In genomic region chr5:64315778-64316177, GRCh38 we compare ENCODE assay signal across 30 cellular contexts.
"Had no signal": no experiment of that assay in that cellular context is flagged by ENCODE, and none has a peak within 500 bp of the region (broad histone marks: within the 10 kb centered on the region; RNA-seq: fewer than 3 reads in every experiment).

No MANE protein-coding gene starts in this region.

- H3K27me3 ChIP-seq: ascending aorta, SJCRH30 had no signal

- H3K9me2 ChIP-seq: SK-N-SH had no signal

- H3K36me3 ChIP-seq: ascending aorta, SJCRH30, WERI-Rb-1 had no signal

- H3K4me3 Mint-ChIP-seq: activated CD8-positive, alpha-beta T cell treated with anti-CD3 and anti-CD28 coated beads for 36 hours; activated naive CD8-positive, alpha-beta T cell treated with anti-CD3 and anti-CD28 coated beads, Interleukin-2, amount 50 U/mL, for 24 hours; central memory CD8-positive, alpha-beta T cell had no signal

- H3K27me3 Mint-ChIP-seq: activated CD8-positive, alpha-beta T cell treated with anti-CD3 and anti-CD28 coated beads for 36 hours; activated naive CD8-positive, alpha-beta T cell treated with anti-CD3 and anti-CD28 coated beads, Interleukin-2, amount 50 U/mL, for 24 hours; central memory CD8-positive, alpha-beta T cell had no signal

- H3K27ac ChIP-seq: ascending aorta, SJCRH30, WERI-Rb-1 had no signal

- H3K4me2 ChIP-seq: SK-N-SH had no signal

- H3K36me3 Mint-ChIP-seq: activated naive CD4-positive, alpha-beta T cell treated with anti-CD3 and anti-CD28 coated beads, Interleukin-2, amount 50 U/mL, for 72 hours had no signal

- H3K9me3 ChIP-seq: ascending aorta, SJCRH30, SK-N-SH had no signal

- H3K27ac Mint-ChIP-seq: activated CD8-positive, alpha-beta T cell treated with anti-CD3 and anti-CD28 coated beads for 36 hours; activated naive CD4-positive, alpha-beta T cell treated with anti-CD3 and anti-CD28 coated beads, Interleukin-2, amount 50 U/mL, for 72 hours; activated naive CD8-positive, alpha-beta T cell treated with anti-CD3 and anti-CD28 coated beads, Interleukin-2, amount 50 U/mL, for 24 hours had no signal

- H3K4me3 ChIP-seq: ascending aorta, SJCRH30 had no signal

- H3K4me1 Mint-ChIP-seq: activated naive CD8-positive, alpha-beta T cell treated with anti-CD3 and anti-CD28 coated beads, Interleukin-2, amount 50 U/mL, for 24 hours; central memory CD8-positive, alpha-beta T cell had no signal

- DNase-seq: activated CD4-positive, alpha-beta T cell treated with anti-CD3 and anti-CD28 coated beads for 4 hours; activated CD8-positive, alpha-beta memory T cell treated with anti-CD3 and anti-CD28 coated beads, Interleukin-2, amount 50 U/mL, for 4 hours; activated CD8-positive, alpha-beta T cell treated with anti-CD3 and anti-CD28 coated beads for 36 hours; activated effector memory CD4-positive, alpha-beta T cell treated with Interleukin-2 at 50 U/mL for 16 hours; activated naive CD4-positive, alpha-beta T cell treated with Interleukin-2 at 50 U/mL for 16 hours; activated naive CD8-positive, alpha-beta T cell treated with anti-CD3 and anti-CD28 coated beads, Interleukin-2, amount 50 U/mL, for 24 hours; activated T-cell treated with anti-CD3 and anti-CD28 coated beads, Interleukin-2, amount 50 U/mL, for 1 hour; amniotic stem cell; IMR-90; Kasumi-1; KBM-7; NCI-H1048; NCI-H146; NCI-H187 treated with DMSO at 0.1 percent for 48 hours; NCI-H2081 treated with DMSO at 0.1 percent for 48 hours; NCI-H2171; NCI-H2227 treated with DMSO at 0.1 percent for 48 hours; NCI-H446 treated with DMSO at 0.1 percent for 48 hours; NCI-H524 treated with DMSO at 0.1 percent for 48 hours; NCI-H774; Right ventricle myocardium superior; RPMI8226; SJCRH30; SK-N-SH; T-helper 1 cell; WERI-Rb-1 had no signal

- H3K9ac ChIP-seq: SK-N-SH had no signal

- ATAC-seq: activated CD8-positive, alpha-beta T cell treated with anti-CD3 and anti-CD28 coated beads for 36 hours; activated naive CD4-positive, alpha-beta T cell treated with anti-CD3 and anti-CD28 coated beads, Interleukin-2, amount 50 U/mL, for 72 hours; activated naive CD8-positive, alpha-beta T cell treated with anti-CD3 and anti-CD28 coated beads, Interleukin-2, amount 50 U/mL, for 24 hours; Panc1 had no signal
